8 cellular contexts compared by ENCODE assay signal in genomic region chr11:28106351-28107043, GRCh38. TPM values are rescaled to one million over a fixed set of nuclear protein-coding genes. Genes with fewer than 3 reads are reported as not detected.
DNase-seq lines count a peak whose midpoint lies in the region; FAIRE-seq and TF ChIP-seq lines count a peak whose summit lies in the region.
"Had no signal": no experiment of that assay in that cellular context is flagged by ENCODE, and none has a peak within 500 bp of the region (broad histone marks: within the 10 kb centered on the region; RNA-seq: fewer than 3 reads in every experiment).

No MANE protein-coding gene starts in this region.

- no peak overlapping the region for H2BK15ac ChIP-seq in H1 (ENCODE audit: low read length)

- no peaks in the 10 kb centered on the region for H3K36me3 ChIP-seq in GM23248 (ENCODE audit: low read depth)
- peaks cover 2% of the 10 kb centered on the region for H3K36me3 ChIP-seq in OCI-LY3 (replicated peaks; ENCODE audit: low read depth, low read length)
- H3K36me3 ChIP-seq in H1 (ENCODE audit: control insufficient read depth in 2 of 4, insufficient read depth in 4 of 4, low read length in 3 of 4) = no peaks in the 10 kb centered on the region
- no peaks in the 10 kb centered on the region for H3K36me3 ChIP-seq in osteoblast (ENCODE audit: insufficient read depth, low read length)

- H3K4me2 ChIP-seq in GM23248 (ENCODE audit: unreplicated experiment) (peak overlapping the region; percentile 95), OCI-LY3 (ENCODE audit: low read length) (peak overlapping the region; percentile 90), H1 (ENCODE audit: insufficient read depth in 1 of 2, low read depth in 2 of 2, low read length in 2 of 2) (peak overlapping the region; percentile 77 to 85; a peak in 3 of 4 replicates), osteoblast (ENCODE audit: insufficient read depth, low read length) (peak overlapping the region; percentile 94)

- CTCF ChIA-PET in H1 (lab: Charles Lee; ENCODE audit: partially characterized antibody) = no interaction called here

- H3K9me3 ChIP-seq in GM23248 (ENCODE audit: low read depth) = no peaks in the 10 kb centered on the region
- H3K9me3 ChIP-seq in OCI-LY3 (ENCODE audit: insufficient read depth, low read length) = no peaks in the 10 kb centered on the region
- no peaks in the 10 kb centered on the region for H3K9me3 ChIP-seq in H1 (ENCODE audit: insufficient read depth in 2 of 2, low read depth in 1 of 2, low read length in 1 of 2)
- no peaks in the 10 kb centered on the region for H3K9me3 ChIP-seq in osteoblast (ENCODE audit: low read depth, low read length)

- peaks cover 51% of the 10 kb centered on the region for H3K4me1 ChIP-seq in GM23248 (ENCODE audit: insufficient read depth)
- H3K4me1 ChIP-seq in OCI-LY3 (ENCODE audit: low read length) = peaks cover 35% of the 10 kb centered on the region
- peaks cover 0 to 9% (median under 1%) of the 10 kb centered on the region in 4 experiments; a peak in 1 of 7 replicates for H3K4me1 ChIP-seq in H1 (replicated peaks in 1 of 4; ENCODE audit: control insufficient read depth in 3 of 4, insufficient read depth in 4 of 4, low read length in 3 of 4)
- H3K4me1 ChIP-seq in osteoblast (ENCODE audit: insufficient read depth, low read length) = peaks cover 42% of the 10 kb centered on the region
- H3K4me1 ChIP-seq: parathyroid adenoma had no signal

- H2BK12ac ChIP-seq in H1 (ENCODE audit: low read depth, low read length) = no peak overlapping the region

- H3K18ac ChIP-seq in H1 (ENCODE audit: extremely low read depth, low read length) = no peak overlapping the region

- no peaks in the 10 kb centered on the region for H4K20me1 ChIP-seq in GM23248 (ENCODE audit: insufficient read depth)
- H4K20me1 ChIP-seq in OCI-LY3 (ENCODE audit: insufficient read depth, low read length) = no peaks in the 10 kb centered on the region
- no peaks in the 10 kb centered on the region for H4K20me1 ChIP-seq in H1 (replicated peaks in 1 of 2; ENCODE audit: control insufficient read depth in 1 of 2, insufficient read depth in 2 of 2, low read length in 2 of 2)
- no peaks in the 10 kb centered on the region for H4K20me1 ChIP-seq in osteoblast (ENCODE audit: insufficient read depth, low read length)

- no peaks in the 10 kb centered on the region for H3K9me2 ChIP-seq in GM23248 (ENCODE audit: insufficient read depth)

- peaks cover 89% of the 10 kb centered on the region for H3K79me2 ChIP-seq in GM23248 (ENCODE audit: insufficient read depth)
- H3K79me2 ChIP-seq in OCI-LY3 (ENCODE audit: low read length) = peaks cover 96% of the 10 kb centered on the region
- H3K79me2 ChIP-seq in H1 (ENCODE audit: control insufficient read depth in 1 of 2, insufficient read depth in 2 of 2, low read length in 2 of 2) = peaks cover 5 to 84% of the 10 kb centered on the region in 2 experiments; a peak in 3 of 4 replicates
- peaks cover 89% of the 10 kb centered on the region for H3K79me2 ChIP-seq in osteoblast (ENCODE audit: insufficient read depth, low read length)

- no peak for DNase-seq in GM23248
- no peak for DNase-seq in H1 (ENCODE audit: low read depth in 1 of 2, low spot score in 2 of 2)
- no peak for DNase-seq in osteoblast (ENCODE audit: insufficient read length, low spot score, missing footprints)
- no peak for DNase-seq in AG08396 (ENCODE audit: low spot score)
- DNase-seq in NCI-H1694 (lab: John Stamatoyannopoulos, UW) = no peak
- no peak for DNase-seq in coronary artery (ENCODE audit: low spot score)

- no peak overlapping the region for H3K56ac ChIP-seq in H1 (replicated peaks; ENCODE audit: insufficient read length, low read depth, low read length)

- H2BK120ac ChIP-seq in H1 (replicated peaks; ENCODE audit: low read depth, low read length) = no peak overlapping the region

- TF ChIP-seq CTCF in OCI-LY3 (IDR thresholded peaks at IDR 0.05; ENCODE audit: low read depth, low read length) (no peak), H1 (IDR thresholded peaks at IDR 0.05; ENCODE audit: control extremely low read depth in 1 of 3, insufficient read depth in 1 of 3, low read depth in 1 of 3, low read length in 3 of 3) (no peak), osteoblast (IDR thresholded peaks at IDR 0.05; ENCODE audit: extremely low read depth, low read depth, low read length) (no peak), coronary artery (IDR thresholded peaks at IDR 0.05) (no peak)

- H2BK20ac ChIP-seq in H1 (ENCODE audit: low read length) = no peak overlapping the region

- H3K9ac ChIP-seq in GM23248 (peak overlapping the region; percentile 98), OCI-LY3 (ENCODE audit: low read length) (peak overlapping the region; percentile 89), H1 (replicated peaks in 1 of 4; ENCODE audit: extremely low read depth in 1 of 4, low read depth in 3 of 4, low read length in 3 of 4) (peak overlapping the region in 1 of 4 experiments; percentile 34; a peak in 1 of 7 replicates)
- H3K9ac ChIP-seq: parathyroid adenoma had no signal

- no peak overlapping the region for H4K91ac ChIP-seq in H1 (replicated peaks; ENCODE audit: insufficient read length, low read length)

- H3K4ac ChIP-seq in H1 (replicated peaks; ENCODE audit: insufficient read length, low read depth, low read length) = no peak overlapping the region

- 0 out of 2 replicates have a peak, but pooled peaks cover 4% of the 10 kb centered on the region for H3K23me2 ChIP-seq in H1 (ENCODE audit: low read depth, low read length)

- in situ Hi-C loops in GM23248 (cut with MboI) = loop anchor here (25.0 kb wide), 1 partner anchor 394 kb away; the partner anchor contains the start of gene BDNF

- WGBS in GM23248 (ENCODE audit: low coverage in 1 of 2, low lambda C conversion rate in 2 of 2, missing lambda C conversion rate in 2 of 2), 2 experiments = 88 to 89% methylated on average over 13 to 14 of the region's 14 CpGs
- 90% methylated on average over 13 of the region's 14 CpGs; no CpG with 5 or more reads in 1 of the 2 experiments for WGBS in H1 (ENCODE audit: extremely low coverage in 1 of 2, insufficient coverage in 1 of 2, insufficient read length in 1 of 2, insufficient replicate concordance in 2 of 2, low coverage in 1 of 2, low lambda C conversion rate in 2 of 2, missing lambda C conversion rate in 1 of 2), 2 experiments

- no peak overlapping the region for H4K5ac ChIP-seq in H1 (ENCODE audit: insufficient read length, low read depth, low read length)

- H3K79me1 ChIP-seq in H1 (ENCODE audit: low read depth, low read length) = no peaks in the 10 kb centered on the region; the same call in 1 of the 2 replicates

- H3F3A ChIP-seq in GM23248 (ENCODE audit: insufficient read depth) = peaks cover 21% of the 10 kb centered on the region

- H3K14ac ChIP-seq in H1 (ENCODE audit: insufficient read length) = no peak overlapping the region

- H3K27ac ChIP-seq in GM23248 = peak overlapping the region; percentile 97
- no peak overlapping the region for H3K27ac ChIP-seq in OCI-LY3 (ENCODE audit: low read length)
- no peak overlapping the region for H3K27ac ChIP-seq in H1 (ENCODE audit: low read depth, low read length)
- peak overlapping the region; percentile 97 for H3K27ac ChIP-seq in osteoblast (ENCODE audit: low read depth, low read length)
- H3K27ac ChIP-seq in coronary artery = no peak overlapping the region
- H3K27ac ChIP-seq: parathyroid adenoma had no signal

- FAIRE-seq in H1 (lab: Jason Lieb, UNC) = no peak

- H2AFZ ChIP-seq in GM23248 (peak overlapping the region; percentile 82; the same call in 1 of the 2 replicates), OCI-LY3 (ENCODE audit: low read depth, low read length) (no peak overlapping the region; the same call in 1 of the 2 replicates), H1 (ENCODE audit: low read length) (no peak overlapping the region), osteoblast (ENCODE audit: low read length) (peak overlapping the region; percentile 12)

- H3K23ac ChIP-seq in H1 (ENCODE audit: insufficient read length) = no peak overlapping the region

- H3K4me3 ChIP-seq in GM23248 (peak overlapping the region; percentile 94), OCI-LY3 (ENCODE audit: low read length) (peak overlapping the region; percentile 85), H1 (ENCODE audit: extremely low read depth in 1 of 4, insufficient read depth in 2 of 4, low read depth in 3 of 4, low read length in 4 of 4) (peak overlapping the region in 3 of 4 experiments; percentile 77; a peak in 3 of 8 replicates), osteoblast (ENCODE audit: insufficient read depth, low read length) (peak overlapping the region; percentile 85), coronary artery (no peak overlapping the region)

- no peak for TF ChIP-seq POLR2A in H1 (IDR thresholded peaks at IDR 0.05; ENCODE audit: control extremely low read depth in 1 of 2, low read depth in 2 of 2, low read length in 2 of 2)

- H2AK5ac ChIP-seq in H1 (ENCODE audit: low read depth, low read length) = no peak overlapping the region

- no peak for TF ChIP-seq RAD21 in H1 (IDR thresholded peaks at IDR 0.05 in 1 of 2, conservative IDR thresholded peaks at IDR 0.05 in 1 of 2; ENCODE audit: low read depth in 2 of 2, low read length in 2 of 2)

- H2BK5ac ChIP-seq in H1 (ENCODE audit: low read depth, low read length) = no peak overlapping the region

- no peak for TF ChIP-seq EP300 in H1 (IDR thresholded peaks at IDR 0.05; ENCODE audit: borderline replicate concordance in 1 of 2, low read depth in 2 of 2, low read length in 2 of 2)

- POLR2A ChIA-PET in H1 (lab: Charles Lee; ENCODE audit: partially characterized antibody) = interaction anchor here (2.0 kb wide), 1 partner anchor 388 kb away, joined by 6 read pairs; no protein-coding TSS in a partner anchor

- no peak overlapping the region for H4K8ac ChIP-seq in H1 (ENCODE audit: extremely low read depth, insufficient read depth, low read length)

- H3K27me3 ChIP-seq in GM23248 (replicated peaks; ENCODE audit: insufficient read depth) (no peaks in the 10 kb centered on the region), OCI-LY3 (ENCODE audit: low read depth, low read length) (no peaks in the 10 kb centered on the region), H1 (replicated peaks in 1 of 4; ENCODE audit: control insufficient read depth in 3 of 4, extremely low read depth in 1 of 4, insufficient read depth in 3 of 4, low read length in 3 of 4) (no peaks in the 10 kb centered on the region), osteoblast (ENCODE audit: insufficient read depth, low read length) (no peaks in the 10 kb centered on the region)

RNA-seq across cellular contexts. Expression of gene KIF18A, which starts 1.5 kb away (rescaled TPM):
- 7.8 and 12.5 TPM in 2 replicates for total RNA-seq in GM23248 (2014; rRNA removed; shearing (Covaris generic))
- 8.7 and 9.1 TPM in 2 replicates for polyA plus RNA-seq in GM23248 (2016; fragmentation: Nextera tagmentation; extraction: Ambion mirVana)
- total RNA-seq in H1 (2021; fragmentation: NEBNext Ultra II Directional; extraction: Animal tissue kit (Norgen Biotek cat#: 25700)) = 23.3 TPM in 2 replicates
- 2.2 and 4.0 TPM in 2 replicates for polyA plus RNA-seq in H1 (2011; rRNA removed)
- 6.2 TPM for polyA plus RNA-seq in H1 (2011; cell fraction: cytosol; rRNA removed)
- polyA plus RNA-seq in H1 (2011; cell fraction: nucleus; rRNA removed) = 3.4 TPM
- 6.1 to 15.5 TPM (median 7.5 TPM) in 4 replicates for polyA plus RNA-seq in H1 (2012, experiment 1 of 2)
- 0.73 TPM for polyA plus RNA-seq in H1 (2012, experiment 2 of 2)
- polyA plus RNA-seq in H1 (2013, experiment 1 of 2) = 10.6 TPM
- 10.2 TPM for polyA plus RNA-seq in H1 (2013, experiment 2 of 2)
- 19.7 and 24.6 TPM in 2 replicates for polyA minus RNA-seq in H1 (2011; rRNA and poly(A)+ RNA removed)
- polyA minus RNA-seq in H1 (2011; cell fraction: cytosol; rRNA and poly(A)+ RNA removed) = 13.7 TPM
- polyA minus RNA-seq in H1 (2011; cell fraction: nucleus; rRNA and poly(A)+ RNA removed) = 72.5 TPM
- 4.0 and 5.0 TPM in 2 replicates for total RNA-seq in osteoblast

RNA-seq across cellular contexts. Expression of gene METTL15, which starts 1.7 kb away (rescaled TPM):
- 11.0 and 15.9 TPM in 2 replicates for total RNA-seq in GM23248 (2014; rRNA removed; shearing (Covaris generic))
- 11.1 and 13.1 TPM in 2 replicates for polyA plus RNA-seq in GM23248 (2016; fragmentation: Nextera tagmentation; extraction: Ambion mirVana)
- 10.5 and 11.1 TPM in 2 replicates for total RNA-seq in H1 (2021; fragmentation: NEBNext Ultra II Directional; extraction: Animal tissue kit (Norgen Biotek cat#: 25700))
- polyA plus RNA-seq in H1 (2011; rRNA removed) = 3.5 and 5.4 TPM in 2 replicates
- 5.1 TPM for polyA plus RNA-seq in H1 (2011; cell fraction: cytosol; rRNA removed)
- 4.7 TPM for polyA plus RNA-seq in H1 (2011; cell fraction: nucleus; rRNA removed)
- 4.4 to 8.9 TPM (median 6.6 TPM) in 4 replicates for polyA plus RNA-seq in H1 (2012, experiment 1 of 2)
- 0.45 TPM for polyA plus RNA-seq in H1 (2012, experiment 2 of 2)
- polyA plus RNA-seq in H1 (2013, experiment 1 of 2) = 7.0 TPM
- polyA plus RNA-seq in H1 (2013, experiment 2 of 2) = 6.6 TPM
- polyA minus RNA-seq in H1 (2011; rRNA and poly(A)+ RNA removed) = 21.2 and 25.7 TPM in 2 replicates
- polyA minus RNA-seq in H1 (2011; cell fraction: cytosol; rRNA and poly(A)+ RNA removed) = 10.6 TPM
- polyA minus RNA-seq in H1 (2011; cell fraction: nucleus; rRNA and poly(A)+ RNA removed) = 51.2 TPM
- total RNA-seq in osteoblast = 13.4 and 18.6 TPM in 2 replicates

Comparison
In these comparisons a context has a peak if more than half of its experiments do, and no peak if none do; other contexts are left out.
1. H2AFZ ChIP-seq: peak in GM23248 (single experiment) and osteoblast (single experiment); none in OCI-LY3 (single experiment) and H1 (single experiment).
2. H3K27ac ChIP-seq: peak in GM23248 (single experiment) and osteoblast (single experiment); none in OCI-LY3 (single experiment), H1 (single experiment) and coronary artery (0 of 2).
3. Peak in every context shown above with its lines, with median percentiles within 50 percentile points of each other: H3K4me2 ChIP-seq.